In genomic region chr17:76266244-76266938, GRCh38 we compare ENCODE assay signal across 8 cellular contexts. TPM values are rescaled to one million over a fixed set of nuclear protein-coding genes. Genes with fewer than 3 reads are reported as not detected.
DNase-seq lines count a peak whose midpoint lies in the region; ATAC-seq and TF ChIP-seq lines count a peak whose summit lies in the region.

No MANE protein-coding gene starts in this region.

- peak overlapping the region; percentile 82 for H3K4me3 Mint-ChIP-seq in progenitor cell of endocrine pancreas (ENCODE audit: low read depth)

- DNase-seq in heart right ventricle = no peak
- no peak for DNase-seq in Right ventricle myocardium superior
- DNase-seq in UCSD-AML1 (lab: John Stamatoyannopoulos, UW; ENCODE audit: unreplicated experiment) = peak; percentile 47
- peak; percentile 32 to 43 for DNase-seq in fibroblast of lung (ENCODE audit: low read depth in 2 of 2)
- DNase-seq in progenitor cell of endocrine pancreas (ENCODE audit: low spot score, unreplicated experiment) = no peak
- DNase-seq in activated gamma-delta T cell treated with Interleukin-2 at 50 U/mL for 16 hours = no peak
- no peak for DNase-seq in Ammon's horn (ENCODE audit: low spot score)
- no peak for DNase-seq in cerebellar nuclear complex (lab: John Stamatoyannopoulos, UW)

- peak overlapping the region; percentile 89 for H3K27ac Mint-ChIP-seq in progenitor cell of endocrine pancreas

- TF ChIP-seq CTCF in heart right ventricle (IDR thresholded peaks at IDR 0.05) = no peak
- TF ChIP-seq CTCF in fibroblast of lung (conservative IDR thresholded peaks at IDR 0.05 in 1 of 2, IDR thresholded peaks at IDR 0.05 in 1 of 2; ENCODE audit: low read depth in 1 of 2, low read length in 2 of 2) = no peak
- TF ChIP-seq CTCF in progenitor cell of endocrine pancreas (IDR thresholded peaks at IDR 0.05; ENCODE audit: unreplicated experiment) = no peak

- peaks cover 27 to 84% (median 70%) of the 10 kb centered on the region in 9 donors for H3K4me1 ChIP-seq in heart right ventricle
- peaks cover 16% of the 10 kb centered on the region for H3K4me1 ChIP-seq in fibroblast of lung (ENCODE audit: control insufficient read depth, extremely low read depth, insufficient read depth, low read length)

- peaks cover 35% of the 10 kb centered on the region for H3K79me2 ChIP-seq in fibroblast of lung (ENCODE audit: control insufficient read depth, insufficient read depth, low read length)

- H4K20me1 ChIP-seq in fibroblast of lung (ENCODE audit: control insufficient read depth, extremely low read depth, insufficient read depth, low read length) = no peaks in the 10 kb centered on the region

- peak overlapping the region; percentile 89 to 98 (median 94) for H3K27ac ChIP-seq in heart right ventricle
- H3K27ac ChIP-seq in fibroblast of lung (ENCODE audit: insufficient read depth, low read length) = peak overlapping the region; percentile 75

- peaks cover 0 to 35% (median 0%) of the 10 kb centered on the region in 9 donors for H3K36me3 ChIP-seq in heart right ventricle
- peaks cover 9% of the 10 kb centered on the region for H3K36me3 ChIP-seq in fibroblast of lung (ENCODE audit: control insufficient read depth, insufficient read depth, low read length)

- H3K4me3 ChIP-seq in heart right ventricle (peak overlapping the region; percentile 72 to 98 (median 94)), fibroblast of lung (replicated peaks in 1 of 4; ENCODE audit: control extremely low read depth in 1 of 4, insufficient read depth in 1 of 4, low read depth in 3 of 4, low read length in 4 of 4) (peak overlapping the region; percentile 68 to 82 (median 69))

- H3K9me3 ChIP-seq in heart right ventricle = no peaks in the 10 kb centered on the region
- H3K9me3 ChIP-seq in fibroblast of lung (ENCODE audit: control insufficient read depth, insufficient read depth, low read depth, low read length) = no peaks in the 10 kb centered on the region

- peaks cover 4% of the 10 kb centered on the region for H3K36me3 Mint-ChIP-seq in progenitor cell of endocrine pancreas (ENCODE audit: insufficient read depth)

- H3K4me1 Mint-ChIP-seq in progenitor cell of endocrine pancreas (ENCODE audit: low read depth) = peaks cover 40% of the 10 kb centered on the region

- H2AFZ ChIP-seq in fibroblast of lung (ENCODE audit: low read length) = no peak overlapping the region

- H3K9me3 Mint-ChIP-seq in progenitor cell of endocrine pancreas (ENCODE audit: low read depth) = no peaks in the 10 kb centered on the region

- peak overlapping the region; percentile 91 for H3K9ac ChIP-seq in fibroblast of lung (ENCODE audit: insufficient read depth, low read length)

- ATAC-seq in heart right ventricle (peak in 1 of 8 donors; percentile 2), Right ventricle myocardium superior (ENCODE audit: poor library complexity) (no peak)

- H3K4me2 ChIP-seq in fibroblast of lung (ENCODE audit: extremely low read depth, insufficient read depth, low read length) = peak overlapping the region; percentile 95

- H3K27me3 Mint-ChIP-seq in progenitor cell of endocrine pancreas = no peaks in the 10 kb centered on the region

- intact Hi-C loops in heart right ventricle (cut with DNase I) = loop anchor here in 3 of 10 donors (5.0 to 10.0 kb wide), 3 partner anchors 69 to 484 kb away; partner anchors contain the start of genes MRPL38 (in 1 of the 3) and UNK (in 1 of the 3)
- intact Hi-C loops in Right ventricle myocardium superior (cut with DNase I) = no loop called here

- 2 to 5% methylated on average over 8 to 12 of the region's 12 CpGs for WGBS in heart right ventricle, 2 donors

- H3K27me3 ChIP-seq in heart right ventricle (no peaks in the 10 kb centered on the region), fibroblast of lung (ENCODE audit: control insufficient read depth, insufficient read depth, low read length) (no peaks in the 10 kb centered on the region)

RNA-seq across cellular contexts. Expression of gene UBALD2, which starts 1.2 kb away (rescaled TPM):
- total RNA-seq in heart right ventricle = 10 to 100 TPM; 22.2 to 50.7 (median 27.6) TPM
- polyA plus RNA-seq in heart right ventricle = 10 to 100 TPM; 13.3 to 20.6 TPM
- total RNA-seq in Right ventricle myocardium superior = 28.1 TPM
- total RNA-seq in fibroblast of lung = 2.6 and 7.3 TPM in 2 replicates
- polyA plus RNA-seq in fibroblast of lung = 4.1 and 9.4 TPM in 2 replicates
- polyA plus RNA-seq in fibroblast of lung (2012) = 15.3 and 26.4 TPM in 2 replicates
- polyA minus RNA-seq in fibroblast of lung (ENCODE audit: low replicate concordance) = 14.1 and 21.4 TPM in 2 replicates
- total RNA-seq in progenitor cell of endocrine pancreas = 31.2 and 36.3 TPM in 2 replicates

RNA-seq across cellular contexts. Expression of gene RNF157, which starts 26.1 kb away (rescaled TPM):
- total RNA-seq in heart right ventricle (10 to 100 TPM in 2 of 10 donors, 1 to 10 TPM in 8; 1.3 to 18.8 (median 3.4) TPM), Right ventricle myocardium superior (18.5 TPM), fibroblast of lung (0.51 and 3.1 TPM in 2 replicates), progenitor cell of endocrine pancreas (43.5 and 45.9 TPM in 2 replicates)
- polyA plus RNA-seq in heart right ventricle (1 to 10 TPM; 2.2 to 6.9 TPM), fibroblast of lung (2.0 and 7.7 TPM in 2 replicates)
- 1.5 and 5.7 TPM in 2 replicates for polyA plus RNA-seq in fibroblast of lung (2012)
- 1.5 and 5.5 TPM in 2 replicates for polyA minus RNA-seq in fibroblast of lung (ENCODE audit: low replicate concordance)

RNA-seq across cellular contexts. Expression of gene QRICH2, which starts 41.7 kb away (rescaled TPM):
- total RNA-seq in heart right ventricle (1 to 10 TPM in 9 of 10 donors, under 1 TPM in 1; 0.98 to 2.7 (median 1.6) TPM), Right ventricle myocardium superior (2.6 TPM), fibroblast of lung (4.3 and 4.6 TPM in 2 replicates), progenitor cell of endocrine pancreas (16.0 and 18.5 TPM in 2 replicates)
- polyA plus RNA-seq in heart right ventricle (1 to 10 TPM; 2.6 to 8.9 TPM), fibroblast of lung (0.26 and 0.42 TPM in 2 replicates)
- polyA plus RNA-seq in fibroblast of lung (2012) = 0.20 and 0.54 TPM in 2 replicates
- polyA minus RNA-seq in fibroblast of lung (ENCODE audit: low replicate concordance) = 4.0 and 4.2 TPM in 2 replicates

Comparison
In these comparisons a context has a peak if more than half of its experiments do, and no peak if none do; other contexts are left out.
1. DNase-seq: peak in UCSD-AML1 (single experiment) and fibroblast of lung (2 of 2); none in heart right ventricle (0 of 2), Right ventricle myocardium superior (single experiment), progenitor cell of endocrine pancreas (single experiment), activated gamma-delta T cell treated with Interleukin-2 at 50 U/mL for 16 hours (single experiment), Ammon's horn (single experiment) and cerebellar nuclear complex (0 of 2).